Comparison of ENCODE assay signal across 1 cellular context in genomic region chr3:159852821-159853505, GRCh38.
TF ChIP-seq lines count a peak whose summit lies in the region.

No MANE protein-coding gene starts in this region.

TF ChIP-seq in GM23338, 12 proteins besides CTCF, POLR2A, EP300 and RAD21 (continued from another document):
- TF ChIP-seq ZNF462 (CRISPR knock-in tag; IDR thresholded peaks at IDR 0.05) (no peak), CREB1 (CRISPR knock-in tag; IDR thresholded peaks at IDR 0.05; ENCODE audit: low read depth) (no peak), ZNF114 (CRISPR knock-in tag; IDR thresholded peaks at IDR 0.05) (no peak), ZNF331 (CRISPR knock-in tag; IDR thresholded peaks at IDR 0.05; ENCODE audit: low read depth) (no peak), EZH2phosphoT487 (IDR thresholded peaks at IDR 0.05; ENCODE audit: unreplicated experiment) (no peak), JUNB (IDR thresholded peaks at IDR 0.05; ENCODE audit: unreplicated experiment) (no peak), STAT1 (IDR thresholded peaks at IDR 0.05; ENCODE audit: unreplicated experiment) (no peak), NANOG (IDR thresholded peaks at IDR 0.05; ENCODE audit: borderline replicate concordance) (no peak), EZH2 (IDR thresholded peaks at IDR 0.05; ENCODE audit: low read depth, unreplicated experiment) (no peak), POLR2AphosphoS5 (IDR thresholded peaks at IDR 0.05; ENCODE audit: low read depth) (no peak)
TF ChIP-seq in GM23338: peak in this region for 0.
